ENCODE assay signal across 36 cellular contexts in the genomic region with DNA sequence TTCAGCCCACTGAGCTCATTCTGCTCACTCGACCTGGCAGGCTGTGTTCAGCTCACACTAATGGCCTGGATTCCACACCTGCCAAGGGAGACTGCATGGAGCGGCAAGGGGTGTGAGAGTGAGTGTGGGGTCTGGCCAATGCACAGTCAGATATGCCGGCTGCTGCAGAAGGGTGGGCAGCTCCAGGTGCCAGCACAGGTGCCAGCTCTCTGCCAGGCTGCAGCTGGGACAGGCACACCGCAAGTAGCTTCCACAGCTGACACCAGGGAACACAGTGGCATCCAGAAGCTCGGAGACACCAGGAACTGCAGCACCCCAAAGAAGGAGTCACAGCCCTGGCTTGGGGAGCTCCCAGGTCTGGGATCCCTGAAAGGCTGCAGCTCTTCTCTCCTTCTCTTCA.
"Had no signal": no experiment of that assay in that cellular context is flagged by ENCODE, and none has a peak within 500 bp of the region (broad histone marks: within the 10 kb centered on the region; RNA-seq: fewer than 3 reads in every experiment).

No MANE protein-coding gene starts in this region.

- H3K27me3 ChIP-seq: adrenal gland, body of pancreas, dorsolateral prefrontal cortex, esophagus muscularis mucosa, foreskin keratinocyte, gastrocnemius medialis had no signal

- H3K4me1 ChIP-seq: adrenal gland, foreskin keratinocyte, gastrocnemius medialis had no signal

- H3K4me1 Mint-ChIP-seq: activated B cell treated with CpG ODN at 0.5 μM for 24 hours; activated naive CD4-positive, alpha-beta T cell treated with anti-CD3 and anti-CD28 coated beads, Interleukin-2, amount 50 U/mL, for 24 hours; endodermal cell; T-helper 17 cell had no signal

- H3K36me3 ChIP-seq: adrenal gland, gastrocnemius medialis, WERI-Rb-1 had no signal

- ATAC-seq: activated CD4-positive, CD25-positive, alpha-beta regulatory T cell treated with anti-CD3 and anti-CD28 coated beads, Interleukin-2, amount 50 U/mL, for 24 hours; activated CD8-positive, alpha-beta memory T cell treated with anti-CD3 and anti-CD28 coated beads, Interleukin-2, amount 10 ng/mL, durations not matched to agents 7 days and 5 days; activated CD8-positive, alpha-beta T cell treated with anti-CD3 and anti-CD28 coated beads, Interleukin-2, amount 10 ng/mL, durations not matched to agents 7 days and 5 days; body of pancreas; foreskin keratinocyte; gastrocnemius medialis; T-helper 17 cell had no signal

- H3K9me3 ChIP-seq: adrenal gland, body of pancreas, gastrocnemius medialis had no signal

- H3K27me3 Mint-ChIP-seq: activated B cell treated with CpG ODN at 0.5 μM for 24 hours; activated naive CD8-positive, alpha-beta T cell treated with anti-CD3 and anti-CD28 coated beads for 36 hours; activated naive CD8-positive, alpha-beta T cell treated with anti-CD3 and anti-CD28 coated beads, Interleukin-2, amount 50 U/mL, for 24 hours; dendritic cell treated with granulocyte-macrophage colony-stimulating factor and Interleukin-4, amounts not matched to agents 40 ng/mL and 50 ng/mL, for 4 days had no signal

- H3K4me3 ChIP-seq: adrenal gland, body of pancreas, coronary artery, dorsolateral prefrontal cortex, esophagus muscularis mucosa, gastrocnemius medialis had no signal

- DNase-seq: activated B cell treated with CpG ODN at 0.5 μM for 24 hours; activated CD4-positive, alpha-beta T cell treated with anti-CD3 and anti-CD28 coated beads for 48 hours; activated CD4-positive, alpha-beta T cell treated with anti-CD3 and anti-CD28 coated beads, Interleukin-2, amount 50 U/mL, for 1 hour; activated CD4-positive, alpha-beta T cell treated with anti-CD3 and anti-CD28 coated beads, Interleukin-2, amount 50 U/mL, for 48 hours; activated CD8-positive, alpha-beta memory T cell treated with anti-CD3 and anti-CD28 coated beads, Interleukin-2, amount 10 ng/mL, durations not matched to agents 7 days and 5 days; activated CD8-positive, alpha-beta memory T cell treated with anti-CD3 and anti-CD28 coated beads, Interleukin-2, amount 50 U/mL, for 4 hours; activated CD8-positive, alpha-beta T cell treated with anti-CD3 and anti-CD28 coated beads, Interleukin-2, amount 10 ng/mL, durations not matched to agents 7 days and 5 days; activated effector memory CD4-positive, alpha-beta T cell treated with anti-CD3 and anti-CD28 coated beads, Interleukin-2, amount 50 U/mL, for 16 hours; activated naive CD4-positive, alpha-beta T cell treated with anti-CD3 and anti-CD28 coated beads for 36 hours; activated naive CD8-positive, alpha-beta T cell treated with anti-CD3 and anti-CD28 coated beads for 36 hours; activated naive CD8-positive, alpha-beta T cell treated with anti-CD3 and anti-CD28 coated beads, Interleukin-2, amount 50 U/mL, for 24 hours; activated T-cell treated with anti-CD3 and anti-CD28 coated beads, Interleukin-2, amount 50 U/mL, for 1 hour; activated T-cell treated with anti-CD3 and anti-CD28 coated beads, Interleukin-2, amount 50 U/mL, for 48 hours; adrenal gland; amygdala; aorta; body of pancreas; central memory CD4-positive, alpha-beta T cell; dorsolateral prefrontal cortex; effector memory CD4-positive, alpha-beta T cell; endodermal cell; erythroblast; foreskin keratinocyte; gastrocnemius medialis; T-helper 1 cell; T-helper 17 cell; T1000; WERI-Rb-1 had no signal

- H3K9me3 Mint-ChIP-seq: dendritic cell treated with granulocyte-macrophage colony-stimulating factor and Interleukin-4, amounts not matched to agents 40 ng/mL and 50 ng/mL, for 4 days had no signal

- H3K27ac Mint-ChIP-seq: activated B cell treated with CpG ODN at 0.5 μM for 24 hours; activated CD8-positive, alpha-beta memory T cell treated with anti-CD3 and anti-CD28 coated beads, Interleukin-2, amount 10 ng/mL, durations not matched to agents 7 days and 5 days; activated CD8-positive, alpha-beta T cell treated with anti-CD3 and anti-CD28 coated beads, Interleukin-2, amount 10 ng/mL, durations not matched to agents 7 days and 5 days; activated naive CD4-positive, alpha-beta T cell treated with anti-CD3 and anti-CD28 coated beads for 36 hours; activated naive CD4-positive, alpha-beta T cell treated with anti-CD3 and anti-CD28 coated beads, Interleukin-2, amount 50 U/mL, for 24 hours; activated naive CD8-positive, alpha-beta T cell treated with anti-CD3 and anti-CD28 coated beads for 36 hours; activated naive CD8-positive, alpha-beta T cell treated with anti-CD3 and anti-CD28 coated beads, Interleukin-2, amount 50 U/mL, for 24 hours; activated T-helper 1 cell treated with anti-CD3 and anti-CD28 coated beads, Interleukin-12 subunit alpha, Interleukin-12 subunit beta, Interleukin-2, Interleukin-4 antibody, amounts not matched to agents 30 ng/mL and 10 ng/mL and 1 ng/mL, durations not matched to agents 14 hours and 24 hours and 36 hours; activated T-helper 2 cell treated with anti-CD3 and anti-CD28 coated beads, Interferon-gamma antibody, Interleukin-2, Interleukin-4, amounts not matched to agents 10 μg/mL and 5 μg/mL and 100 μg/mL, durations not matched to agents 14 hours and 24 hours and 36 hours; dendritic cell treated with granulocyte-macrophage colony-stimulating factor and Interleukin-4, amounts not matched to agents 40 ng/mL and 50 ng/mL, for 4 days; endodermal cell; T-helper 17 cell; T-helper 2 cell treated with Interferon-gamma antibody and Interleukin-4, amounts not matched to agents 5 μg/mL and 100 μg/mL, for 36 hours had no signal

- H3K27ac ChIP-seq: adrenal gland, body of pancreas, coronary artery, dorsolateral prefrontal cortex, esophagus muscularis mucosa, foreskin keratinocyte, gastrocnemius medialis, WERI-Rb-1 had no signal

- H3K4me3 Mint-ChIP-seq: activated B cell treated with CpG ODN at 0.5 μM for 24 hours; activated CD8-positive, alpha-beta memory T cell treated with anti-CD3 and anti-CD28 coated beads, Interleukin-2, amount 10 ng/mL, durations not matched to agents 7 days and 5 days; activated CD8-positive, alpha-beta T cell treated with anti-CD3 and anti-CD28 coated beads, Interleukin-2, amount 10 ng/mL, durations not matched to agents 7 days and 5 days; activated naive CD4-positive, alpha-beta T cell treated with anti-CD3 and anti-CD28 coated beads for 36 hours; activated naive CD4-positive, alpha-beta T cell treated with anti-CD3 and anti-CD28 coated beads, Interleukin-2, amount 50 U/mL, for 24 hours; activated naive CD8-positive, alpha-beta T cell treated with anti-CD3 and anti-CD28 coated beads for 36 hours; activated naive CD8-positive, alpha-beta T cell treated with anti-CD3 and anti-CD28 coated beads, Interleukin-2, amount 50 U/mL, for 24 hours; activated T-helper 1 cell treated with anti-CD3 and anti-CD28 coated beads, Interleukin-12 subunit alpha, Interleukin-12 subunit beta, Interleukin-2, Interleukin-4 antibody, amounts not matched to agents 30 ng/mL and 10 ng/mL and 1 ng/mL, durations not matched to agents 14 hours and 24 hours and 36 hours; dendritic cell treated with granulocyte-macrophage colony-stimulating factor and Interleukin-4, amounts not matched to agents 40 ng/mL and 50 ng/mL, for 4 days; endodermal cell; T-helper 17 cell; T-helper 2 cell treated with Interferon-gamma antibody and Interleukin-4, amounts not matched to agents 5 μg/mL and 100 μg/mL, for 36 hours had no signal
